Comparison of ENCODE assay signal across 1 cellular context in genomic region chr7:107856806-107857540, GRCh38.
A peak's percentile ranks its signal among the peaks of the same experiment; 100 is the strongest.
TF ChIP-seq lines count a peak whose summit lies in the region.

No MANE protein-coding gene starts in this region.

TF ChIP-seq in HepG2, 621 proteins besides CTCF, POLR2A, EP300 and RAD21 (continued from another document and continues in another):
- TF ChIP-seq ZNF652 (CRISPR knock-in tag; IDR thresholded peaks at IDR 0.05; ENCODE audit: borderline replicate concordance, low read depth), result no peak
- TF ChIP-seq MLXIP (CRISPR knock-in tag; IDR thresholded peaks at IDR 0.05; ENCODE audit: borderline replicate concordance), result no peak; the same call in 1 of the 2 replicates
- no peak for TF ChIP-seq KLF15 (CRISPR knock-in tag; IDR thresholded peaks at IDR 0.05; ENCODE audit: borderline replicate concordance)
- TF ChIP-seq PITX1 (CRISPR knock-in tag; IDR thresholded peaks at IDR 0.05), result peak; percentile 64; the same call in 1 of the 2 replicates
- TF ChIP-seq SKIL (CRISPR knock-in tag; IDR thresholded peaks at IDR 0.05; ENCODE audit: borderline replicate concordance), result no peak; the same call in 1 of the 2 replicates
- 0 out of 2 replicates have a peak, but pooled peaks have one; percentile 15 for TF ChIP-seq SP5 (CRISPR knock-in tag; IDR thresholded peaks at IDR 0.05; ENCODE audit: borderline replicate concordance, low read depth)
- TF ChIP-seq HOXA7 (CRISPR knock-in tag; IDR thresholded peaks at IDR 0.05), result no peak
- peak; percentile 91 for TF ChIP-seq SALL1 (CRISPR knock-in tag; IDR thresholded peaks at IDR 0.05)
- TF ChIP-seq CENPT (CRISPR knock-in tag; IDR thresholded peaks at IDR 0.05; ENCODE audit: low read depth), result no peak
- no peak for TF ChIP-seq PRDM4 (CRISPR knock-in tag; IDR thresholded peaks at IDR 0.05; ENCODE audit: borderline replicate concordance)
- no peak for TF ChIP-seq ELF4 (CRISPR knock-in tag; IDR thresholded peaks at IDR 0.05; ENCODE audit: borderline replicate concordance)
- no peak for TF ChIP-seq NFATC3 (CRISPR knock-in tag; IDR thresholded peaks at IDR 0.05)
- TF ChIP-seq TBL1XR1 (IDR thresholded peaks at IDR 0.05; ENCODE audit: borderline replicate concordance, low read length, partially characterized antibody), result no peak
- TF ChIP-seq ZSCAN9 (CRISPR knock-in tag; IDR thresholded peaks at IDR 0.05; ENCODE audit: borderline replicate concordance), result peak; percentile 71
- TF ChIP-seq ZNF430 (CRISPR knock-in tag; IDR thresholded peaks at IDR 0.05), result no peak
- TF ChIP-seq ZNF318 (CRISPR knock-in tag; IDR thresholded peaks at IDR 0.05), result no peak
- TF ChIP-seq ZNF839 (CRISPR knock-in tag; IDR thresholded peaks at IDR 0.05; ENCODE audit: borderline replicate concordance), result no peak
- no peak for TF ChIP-seq ZXDC (CRISPR knock-in tag; IDR thresholded peaks at IDR 0.05)
- TF ChIP-seq ZNF362 (CRISPR knock-in tag; IDR thresholded peaks at IDR 0.05; ENCODE audit: borderline replicate concordance), result no peak
- no peak; the same call in 1 of the 2 replicates for TF ChIP-seq THAP7 (CRISPR knock-in tag; IDR thresholded peaks at IDR 0.05)
- peak; percentile 47; the same call in 1 of the 2 replicates for TF ChIP-seq ZBTB7B (CRISPR knock-in tag; IDR thresholded peaks at IDR 0.05)
- peak; percentile 67 for TF ChIP-seq ZNF605 (CRISPR knock-in tag; IDR thresholded peaks at IDR 0.05)
- TF ChIP-seq ZNF24 (IDR thresholded peaks at IDR 0.05), result no peak
- TF ChIP-seq DR1 (CRISPR knock-in tag; IDR thresholded peaks at IDR 0.05), result no peak
- no peak for TF ChIP-seq NCOA5 (CRISPR knock-in tag; IDR thresholded peaks at IDR 0.05)
- no peak for TF ChIP-seq KMT2B (CRISPR knock-in tag; IDR thresholded peaks at IDR 0.05)
- TF ChIP-seq MIXL1 (CRISPR knock-in tag; IDR thresholded peaks at IDR 0.05), result no peak
- no peak for TF ChIP-seq TOE1 (CRISPR knock-in tag; IDR thresholded peaks at IDR 0.05)
- no peak for TF ChIP-seq ZNF414 (CRISPR knock-in tag; IDR thresholded peaks at IDR 0.05)
- TF ChIP-seq ZGPAT (CRISPR knock-in tag; IDR thresholded peaks at IDR 0.05), result 0 out of 2 replicates have a peak, but pooled peaks have one; percentile 25
